In genomic region chr1:13628711-13629110, GRCh38 we compare ENCODE assay signal across 20 cellular contexts. TPM values are rescaled to one million over a fixed set of nuclear protein-coding genes. Genes with fewer than 3 reads are reported as not detected.
"Had no signal": no experiment of that assay in that cellular context is flagged by ENCODE, and none has a peak within 500 bp of the region (broad histone marks: within the 10 kb centered on the region; RNA-seq: fewer than 3 reads in every experiment).

No MANE protein-coding gene starts in this region.

- H3K36me3 ChIP-seq: breast epithelium, left lung, neutrophil, upper lobe of left lung had no signal

- H3K4me3 ChIP-seq: breast epithelium, hepatocyte, left lung, skin epidermis, upper lobe of left lung had no signal

- H3K27ac Mint-ChIP-seq: activated naive CD4-positive, alpha-beta T cell treated with anti-CD3 and anti-CD28 coated beads for 36 hours; activated naive CD8-positive, alpha-beta T cell treated with anti-CD3 and anti-CD28 coated beads, Interleukin-2, amount 50 U/mL, for 24 hours; activated T-helper 17 cell treated with anti-CD3 and anti-CD28 coated beads, Interleukin-2, amount 50 U/mL, for 72 hours; dendritic cell treated with granulocyte-macrophage colony-stimulating factor and Interleukin-4, amounts not matched to agents 40 ng/mL and 50 ng/mL, for 4 days; memory B cell; naive thymus-derived CD8-positive, alpha-beta T cell; stimulated activated naive CD8-positive, alpha-beta T cell treated with anti-CD3 and anti-CD28 coated beads, Interleukin-15, Interleukin-2, amounts not matched to agents 100 ng/mL and 50 ng/mL, for 24 hours had no signal

- H3K4me2 ChIP-seq: hepatocyte had no signal

- H2AFZ ChIP-seq: hepatocyte had no signal

- H3K27ac ChIP-seq: breast epithelium, hepatocyte, left lung, neutrophil, skin epidermis, upper lobe of left lung had no signal

- H3K4me1 Mint-ChIP-seq: activated naive CD8-positive, alpha-beta T cell treated with anti-CD3 and anti-CD28 coated beads, Interleukin-2, amount 50 U/mL, for 24 hours; activated T-helper 17 cell treated with anti-CD3 and anti-CD28 coated beads, Interleukin-2, amount 50 U/mL, for 72 hours; memory B cell; naive thymus-derived CD8-positive, alpha-beta T cell had no signal

- H3K27me3 ChIP-seq: breast epithelium, hepatocyte, left lung, neutrophil, upper lobe of left lung had no signal

- DNase-seq: activated CD4-positive, alpha-beta T cell treated with anti-CD3 and anti-CD28 coated beads for 1 hour; activated CD4-positive, alpha-beta T cell treated with anti-CD3 and anti-CD28 coated beads, Interleukin-2, amount 50 U/mL, for 4 hours; activated naive CD4-positive, alpha-beta T cell treated with anti-CD3 and anti-CD28 coated beads for 36 hours; activated naive CD8-positive, alpha-beta T cell treated with anti-CD3 and anti-CD28 coated beads, Interleukin-2, amount 50 U/mL, for 24 hours; activated T-cell treated with anti-CD3 and anti-CD28 coated beads for 4 hours; aorta; erythroblast; islet precursor cell; left lung; naive thymus-derived CD8-positive, alpha-beta T cell; T-helper 9 cell; upper lobe of left lung had no signal

- H3K27me3 Mint-ChIP-seq: activated naive CD8-positive, alpha-beta T cell treated with anti-CD3 and anti-CD28 coated beads, Interleukin-2, amount 50 U/mL, for 24 hours had no signal

- H3K9me3 Mint-ChIP-seq: memory B cell; stimulated activated naive CD8-positive, alpha-beta T cell treated with anti-CD3 and anti-CD28 coated beads, Interleukin-15, Interleukin-2, amounts not matched to agents 100 ng/mL and 50 ng/mL, for 24 hours had no signal

- H3K79me2 ChIP-seq: hepatocyte had no signal

- H3K4me1 ChIP-seq: breast epithelium, left lung, upper lobe of left lung had no signal

- H3K9me3 ChIP-seq: breast epithelium, neutrophil, upper lobe of left lung had no signal

- H3K4me3 Mint-ChIP-seq: activated naive CD4-positive, alpha-beta T cell treated with anti-CD3 and anti-CD28 coated beads for 36 hours; activated naive CD8-positive, alpha-beta T cell treated with anti-CD3 and anti-CD28 coated beads, Interleukin-2, amount 50 U/mL, for 24 hours; activated T-helper 17 cell treated with anti-CD3 and anti-CD28 coated beads, Interleukin-2, amount 50 U/mL, for 72 hours; dendritic cell treated with granulocyte-macrophage colony-stimulating factor and Interleukin-4, amounts not matched to agents 40 ng/mL and 50 ng/mL, for 4 days; memory B cell; naive thymus-derived CD8-positive, alpha-beta T cell; stimulated activated naive CD8-positive, alpha-beta T cell treated with anti-CD3 and anti-CD28 coated beads, Interleukin-15, Interleukin-2, amounts not matched to agents 100 ng/mL and 50 ng/mL, for 24 hours had no signal

- ATAC-seq: activated naive CD8-positive, alpha-beta T cell treated with anti-CD3 and anti-CD28 coated beads, Interleukin-2, amount 50 U/mL, for 24 hours; activated T-helper 17 cell treated with anti-CD3 and anti-CD28 coated beads, Interleukin-2, amount 50 U/mL, for 72 hours; left lung; naive thymus-derived CD8-positive, alpha-beta T cell had no signal

RNA-seq across cellular contexts. Expression of gene PDPN, which starts 45.1 kb away (rescaled TPM):
- total RNA-seq: activated naive CD4-positive, alpha-beta T cell treated with anti-CD3 and anti-CD28 coated beads for 36 hours; activated T-helper 17 cell treated with anti-CD3 and anti-CD28 coated beads, Interleukin-2, amount 50 U/mL, for 72 hours; naive thymus-derived CD8-positive, alpha-beta T cell had no signal
- polyA plus RNA-seq: naive thymus-derived CD8-positive, alpha-beta T cell had no signal
